In the genomic region with DNA sequence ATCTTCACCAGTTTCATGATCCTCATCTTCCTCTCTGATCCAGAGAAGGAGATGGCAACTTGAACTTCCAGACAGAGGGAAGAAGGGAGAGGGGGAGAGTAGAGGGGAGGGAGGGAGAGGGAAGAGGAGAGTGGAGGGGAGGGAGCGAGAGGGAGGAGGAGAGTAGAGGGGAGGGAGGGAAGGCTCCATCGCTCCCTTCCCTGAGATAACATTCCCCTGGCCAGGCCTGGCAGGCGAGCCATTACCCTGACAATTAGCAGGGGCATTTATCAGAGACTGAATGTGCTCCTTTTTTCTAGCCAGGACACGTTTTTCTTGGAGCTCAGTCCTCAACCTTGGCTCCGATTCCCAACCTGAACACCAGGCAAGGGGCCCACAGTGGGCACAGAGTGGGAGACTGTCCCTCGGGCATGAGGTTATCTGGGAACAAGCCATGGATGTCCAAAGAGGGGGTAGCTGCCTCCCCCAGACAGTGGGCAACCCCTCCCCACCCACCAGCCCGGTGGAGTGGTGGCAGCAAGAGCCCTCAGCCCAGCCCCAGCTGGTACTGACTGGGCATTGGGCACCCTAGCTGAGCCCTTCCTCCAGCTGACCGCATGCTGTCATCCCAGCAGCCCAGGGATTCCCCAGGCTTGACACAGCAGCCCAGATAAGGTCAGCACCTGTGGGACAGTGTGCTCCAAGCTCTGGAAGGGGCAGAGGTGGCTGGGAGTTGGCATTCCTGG, we compare ENCODE assay signal across 12 cellular contexts.
DNase-seq lines count a peak whose midpoint lies in the region; ATAC-seq and TF ChIP-seq lines count a peak whose summit lies in the region.
"Had no signal": no experiment of that assay in that cellular context is flagged by ENCODE, and none has a peak within 500 bp of the region (broad histone marks: within the 10 kb centered on the region; RNA-seq: fewer than 3 reads in every experiment).

No MANE protein-coding gene starts in this region.

- TF ChIP-seq CTCF in WTC11 (IDR thresholded peaks at IDR 0.05) (no peak), omental fat pad (IDR thresholded peaks at IDR 0.05) (no peak)

- no peak for DNase-seq in WTC11 (ENCODE audit: low spot score)
- peak; percentile 64 for DNase-seq in left cardiac atrium
- no peak for DNase-seq in omental fat pad (ENCODE audit: low spot score)
- DNase-seq in aorta = peak; percentile 83 to 87
- no peak for DNase-seq in DMS79 (lab: John Stamatoyannopoulos, UW)
- no peak for DNase-seq in dermis blood vessel endothelial cell
- DNase-seq: activated T-cell treated with anti-CD3 and anti-CD28 coated beads, Interleukin-2, amount 50 U/mL, for 1 hour; effector memory CD4-positive, alpha-beta T cell; NCI-H510A had no signal

- H3K4me1 Mint-ChIP-seq in WTC11 = peaks cover 52% of the 10 kb centered on the region

- H3K27me3 ChIP-seq in aorta (ENCODE audit: control insufficient read depth in 1 of 2, insufficient read depth in 2 of 2, low read length in 1 of 2) = no peaks in the 10 kb centered on the region

- no peak overlapping the region for H3K4me3 Mint-ChIP-seq in WTC11
- H3K4me3 Mint-ChIP-seq: T-helper 2 cell treated with Interferon-gamma antibody and Interleukin-4, amounts not matched to agents 5 μg/mL and 100 μg/mL, for 36 hours had no signal

- H3K9me3 Mint-ChIP-seq in WTC11 = no peaks in the 10 kb centered on the region
- H3K9me3 Mint-ChIP-seq: T-helper 2 cell treated with Interferon-gamma antibody and Interleukin-4, amounts not matched to agents 5 μg/mL and 100 μg/mL, for 36 hours had no signal

- CTCF ChIA-PET in WTC11 (lab: Charles Lee) = interaction anchor here (0.7 to 3.4 kb wide), 12 partner anchors 21 to 1272 kb away, joined by 3 to 16 read pairs (median 5); no protein-coding TSS in a partner anchor

- POLR2A ChIA-PET in WTC11 (lab: Charles Lee) = no interaction called here

- H3K27ac Mint-ChIP-seq in WTC11 = peak overlapping the region; percentile 29; the same call in 1 of the 2 replicates
- H3K27ac Mint-ChIP-seq: T-helper 2 cell treated with Interferon-gamma antibody and Interleukin-4, amounts not matched to agents 5 μg/mL and 100 μg/mL, for 36 hours had no signal

- 0 to 9% methylated on average over 8 of the region's 8 CpGs for WGBS in aorta, 2 donors

- no peaks in the 10 kb centered on the region for H3K36me3 Mint-ChIP-seq in WTC11

- peaks cover 0 to 2% of the 10 kb centered on the region in 2 donors for H3K36me3 ChIP-seq in aorta (ENCODE audit: control insufficient read depth in 1 of 2, insufficient read depth in 2 of 2, low read length in 1 of 2)

- H3K4me3 ChIP-seq in aorta (ENCODE audit: low read length in 2 of 2) = no peak overlapping the region
- H3K4me3 ChIP-seq: K562 had no signal

- intact Hi-C loops in left cardiac atrium (cut with DNase I) = no loop called here
- intact Hi-C loops in aorta (cut with DNase I) = loop anchor here in 1 of 2 donors (1.0 kb wide), 1 partner anchor 17 kb away; no protein-coding TSS in a partner anchor

- ATAC-seq in WTC11 (peak; percentile 10; the same call in 1 of the 2 replicates), left cardiac atrium (peak; percentile 56 to 69), omental fat pad (ENCODE audit: low FRiP score) (peak; percentile 34), aorta (ENCODE audit: low FRiP score) (peak; percentile 61), HG03571 (IDR thresholded peaks at IDR 0.05; ENCODE audit: unreplicated experiment) (no peak)
- ATAC-seq: K562 had no signal

- peak overlapping the region; percentile 95 to 98 for H3K27ac ChIP-seq in aorta (ENCODE audit: low read depth in 1 of 2, low read length in 2 of 2)

- peaks cover 2 to 3% of the 10 kb centered on the region in 2 donors for H3K4me1 ChIP-seq in aorta (ENCODE audit: control insufficient read depth in 1 of 2, insufficient read depth in 2 of 2, low read length in 2 of 2)

- no peaks in the 10 kb centered on the region for H3K27me3 Mint-ChIP-seq in WTC11 (ENCODE audit: low read depth)

- H3K9me3 ChIP-seq in aorta (ENCODE audit: control insufficient read depth, low read length) = no peaks in the 10 kb centered on the region

TF ChIP-seq in WTC11, 78 proteins besides CTCF, POLR2A, EP300 and RAD21 (continues in another document):
- TF ChIP-seq NFATC4 (CRISPR knock-in tag; IDR thresholded peaks at IDR 0.05) (no peak), ARID4B (CRISPR knock-in tag; IDR thresholded peaks at IDR 0.05; ENCODE audit: borderline replicate concordance) (no peak), ETV6 (CRISPR knock-in tag; IDR thresholded peaks at IDR 0.05) (no peak), ZNF416 (CRISPR knock-in tag; IDR thresholded peaks at IDR 0.05) (no peak), SMAD3 (CRISPR knock-in tag; IDR thresholded peaks at IDR 0.05; ENCODE audit: borderline replicate concordance) (no peak), USF1 (CRISPR knock-in tag; IDR thresholded peaks at IDR 0.05) (no peak), E2F1 (CRISPR knock-in tag; IDR thresholded peaks at IDR 0.05) (no peak)
- TF ChIP-seq, protein P1, sequence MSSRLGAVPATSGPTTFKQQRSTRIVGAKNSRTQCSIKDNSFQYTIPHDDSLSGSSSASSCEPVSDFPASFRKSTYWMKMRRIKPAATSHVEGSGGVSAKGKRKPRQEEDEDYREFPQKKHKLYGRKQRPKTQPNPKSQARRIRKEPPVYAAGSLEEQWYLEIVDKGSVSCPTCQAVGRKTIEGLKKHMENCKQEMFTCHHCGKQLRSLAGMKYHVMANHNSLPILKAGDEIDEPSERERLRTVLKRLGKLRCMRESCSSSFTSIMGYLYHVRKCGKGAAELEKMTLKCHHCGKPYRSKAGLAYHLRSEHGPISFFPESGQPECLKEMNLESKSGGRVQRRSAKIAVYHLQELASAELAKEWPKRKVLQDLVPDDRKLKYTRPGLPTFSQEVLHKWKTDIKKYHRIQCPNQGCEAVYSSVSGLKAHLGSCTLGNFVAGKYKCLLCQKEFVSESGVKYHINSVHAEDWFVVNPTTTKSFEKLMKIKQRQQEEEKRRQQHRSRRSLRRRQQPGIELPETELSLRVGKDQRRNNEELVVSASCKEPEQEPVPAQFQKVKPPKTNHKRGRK (CRISPR knock-in tag; IDR thresholded peaks at IDR 0.05; ENCODE audit: borderline replicate concordance) = no peak
- TF ChIP-seq, protein P2, sequence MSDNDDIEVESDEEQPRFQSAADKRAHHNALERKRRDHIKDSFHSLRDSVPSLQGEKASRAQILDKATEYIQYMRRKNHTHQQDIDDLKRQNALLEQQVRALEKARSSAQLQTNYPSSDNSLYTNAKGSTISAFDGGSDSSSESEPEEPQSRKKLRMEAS (CRISPR knock-in tag; IDR thresholded peaks at IDR 0.05) = no peak
- TF ChIP-seq, protein P3, sequence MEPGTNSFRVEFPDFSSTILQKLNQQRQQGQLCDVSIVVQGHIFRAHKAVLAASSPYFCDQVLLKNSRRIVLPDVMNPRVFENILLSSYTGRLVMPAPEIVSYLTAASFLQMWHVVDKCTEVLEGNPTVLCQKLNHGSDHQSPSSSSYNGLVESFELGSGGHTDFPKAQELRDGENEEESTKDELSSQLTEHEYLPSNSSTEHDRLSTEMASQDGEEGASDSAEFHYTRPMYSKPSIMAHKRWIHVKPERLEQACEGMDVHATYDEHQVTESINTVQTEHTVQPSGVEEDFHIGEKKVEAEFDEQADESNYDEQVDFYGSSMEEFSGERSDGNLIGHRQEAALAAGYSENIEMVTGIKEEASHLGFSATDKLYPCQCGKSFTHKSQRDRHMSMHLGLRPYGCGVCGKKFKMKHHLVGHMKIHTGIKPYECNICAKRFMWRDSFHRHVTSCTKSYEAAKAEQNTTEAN (CRISPR knock-in tag; IDR thresholded peaks at IDR 0.05) = no peak

Comparison
In these comparisons a context has a peak if more than half of its experiments do, and no peak if none do; other contexts are left out.
1. DNase-seq: peak in left cardiac atrium (single experiment) and aorta (2 of 2); none in WTC11 (single experiment), omental fat pad (single experiment), DMS79 (single experiment) and dermis blood vessel endothelial cell (single experiment).